In the genomic region with DNA sequence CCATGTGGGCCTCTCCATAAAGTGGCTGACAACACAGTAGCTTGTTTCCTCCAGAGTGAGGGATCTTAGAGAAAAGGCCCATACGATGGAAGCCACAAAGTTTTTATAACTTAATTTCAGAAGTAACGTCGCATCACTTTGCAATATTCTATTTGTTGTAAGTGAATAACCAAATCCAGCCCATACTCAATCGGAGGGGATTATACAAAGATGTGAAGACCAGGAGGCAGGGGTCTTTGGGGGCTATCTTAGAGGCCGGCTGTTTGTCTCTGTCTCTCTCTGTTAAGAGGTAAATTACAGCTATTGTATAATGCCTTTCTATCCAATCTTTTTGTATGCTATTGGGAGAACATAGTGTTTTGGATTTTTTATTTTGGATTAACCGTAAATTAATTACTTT, we compare ENCODE assay signal across 19 cellular contexts.
"Had no signal": no experiment of that assay in that cellular context is flagged by ENCODE, and none has a peak within 500 bp of the region (broad histone marks: within the 10 kb centered on the region; RNA-seq: fewer than 3 reads in every experiment).

No MANE protein-coding gene starts in this region.

- H3K9me3 ChIP-seq: gastroesophageal sphincter, mucosa of descending colon, transverse colon had no signal

- H3K27me3 Mint-ChIP-seq: activated B cell treated with CpG ODN at 0.5 μM for 24 hours; activated CD4-positive, alpha-beta T cell treated with anti-CD3 and anti-CD28 coated beads, Interleukin-2, amount 10 ng/mL, durations not matched to agents 24 days and 14 days; dendritic cell treated with granulocyte-macrophage colony-stimulating factor and Interleukin-4, amounts not matched to agents 40 ng/mL and 50 ng/mL, for 4 days; progenitor cell of endocrine pancreas had no signal

- H3K4me3 Mint-ChIP-seq: activated B cell treated with CpG ODN at 0.5 μM for 24 hours; activated CD4-positive, alpha-beta T cell treated with anti-CD3 and anti-CD28 coated beads, Interleukin-2, amount 10 ng/mL, durations not matched to agents 24 days and 14 days; activated CD8-positive, alpha-beta T cell treated with anti-CD3 and anti-CD28 coated beads, Interleukin-2, amount 10 ng/mL, durations not matched to agents 7 days and 5 days; dendritic cell treated with granulocyte-macrophage colony-stimulating factor and Interleukin-4, amounts not matched to agents 40 ng/mL and 50 ng/mL, for 4 days; natural killer cell had no signal

- H3K9me3 Mint-ChIP-seq: activated B cell treated with CpG ODN at 0.5 μM for 24 hours; activated CD4-positive, alpha-beta T cell treated with anti-CD3 and anti-CD28 coated beads, Interleukin-2, amount 10 ng/mL, durations not matched to agents 24 days and 14 days; dendritic cell treated with granulocyte-macrophage colony-stimulating factor and Interleukin-4, amounts not matched to agents 40 ng/mL and 50 ng/mL, for 4 days; natural killer cell had no signal

- H3K36me3 Mint-ChIP-seq: natural killer cell had no signal

- H3K27me3 ChIP-seq: gastroesophageal sphincter, heart right ventricle, transverse colon had no signal

- ATAC-seq: activated CD8-positive, alpha-beta T cell treated with anti-CD3 and anti-CD28 coated beads, Interleukin-2, amount 10 ng/mL, durations not matched to agents 7 days and 5 days; gastroesophageal sphincter; mucosa of descending colon; right cardiac atrium; stimulated activated naive CD8-positive, alpha-beta T cell treated with anti-CD3 and anti-CD28 coated beads, Interleukin-15, Interleukin-2, amounts not matched to agents 100 U/mL and 50 U/mL, for 24 hours had no signal

- DNase-seq: activated B cell treated with CpG ODN at 0.5 μM for 24 hours; activated CD8-positive, alpha-beta memory T cell treated with anti-CD3 and anti-CD28 coated beads, Interleukin-2, amount 50 U/mL, for 4 hours; activated CD8-positive, alpha-beta T cell treated with anti-CD3 and anti-CD28 coated beads, Interleukin-2, amount 10 ng/mL, durations not matched to agents 7 days and 5 days; activated gamma-delta T cell treated with Interleukin-2 at 50 U/mL for 16 hours; aorta; erythroblast; heart right ventricle; mucosa of descending colon; natural killer cell; occipital lobe; right cardiac atrium; stimulated activated naive CD8-positive, alpha-beta T cell treated with anti-CD3 and anti-CD28 coated beads, Interleukin-15, Interleukin-2, amounts not matched to agents 100 U/mL and 50 U/mL, for 24 hours; T-helper 2 cell; transverse colon had no signal

- H3K4me3 ChIP-seq: gastroesophageal sphincter, heart right ventricle, mucosa of descending colon, skin epidermis, transverse colon had no signal

- H3K27ac ChIP-seq: gastroesophageal sphincter, heart right ventricle, skin epidermis, transverse colon had no signal

- H3K27ac Mint-ChIP-seq: activated B cell treated with CpG ODN at 0.5 μM for 24 hours; activated CD4-positive, alpha-beta T cell treated with anti-CD3 and anti-CD28 coated beads, Interleukin-2, amount 10 ng/mL, durations not matched to agents 24 days and 14 days; activated CD8-positive, alpha-beta T cell treated with anti-CD3 and anti-CD28 coated beads, Interleukin-2, amount 10 ng/mL, durations not matched to agents 7 days and 5 days; dendritic cell treated with granulocyte-macrophage colony-stimulating factor and Interleukin-4, amounts not matched to agents 40 ng/mL and 50 ng/mL, for 4 days; progenitor cell of endocrine pancreas had no signal
